8 cellular contexts compared by ENCODE assay signal in genomic region chrX:20266810-20267598, GRCh38. TPM values are rescaled to one million over a fixed set of nuclear protein-coding genes. Genes with fewer than 3 reads are reported as not detected.
DNase-seq lines count a peak whose midpoint lies in the region; ATAC-seq and TF ChIP-seq lines count a peak whose summit lies in the region.

RPS6KA3 (minus strand) TSS chrX:20266909; CDS start chrX:20266632, 277 bp downstream.

- DNase-seq in AML-193 (lab: John Stamatoyannopoulos, UW) (peak; percentile 47 to 68), NCI-H460 (ENCODE audit: extremely low read depth, low read depth) (peak; percentile 85), choroid plexus epithelial cell (ENCODE audit: low read depth) (peak; percentile 91), kidney tubule cell (ENCODE audit: low spot score) (peak; percentile 89)
- DNase-seq in activated CD4-positive, alpha-beta T cell treated with anti-CD3 and anti-CD28 coated beads for 36 hours = peak; percentile 94
- DNase-seq in stimulated activated CD4-positive, alpha-beta T cell treated with anti-CD3 and anti-CD28 coated beads, Interleukin-1b, Interleukin-23, amount 100 ng/mL, for 1 hour (ENCODE audit: low read depth in 2 of 2) = peak; percentile 78

- CTCF ChIA-PET in activated CD4-positive, alpha-beta T cell treated with anti-CD3 and anti-CD28 coated beads for 36 hours (lab: Charles Lee) = no interaction called here

- peak within 1 kb of the TSS; percentile 91 for H3K27ac Mint-ChIP-seq in activated CD4-positive, alpha-beta T cell treated with anti-CD3 and anti-CD28 coated beads for 36 hours

- POLR2A ChIA-PET in activated CD4-positive, alpha-beta T cell treated with anti-CD3 and anti-CD28 coated beads for 36 hours (lab: Charles Lee) = no interaction called here

- peak within 1 kb of the TSS; percentile 82 for H3K4me3 Mint-ChIP-seq in activated CD4-positive, alpha-beta T cell treated with anti-CD3 and anti-CD28 coated beads for 36 hours

- intact Hi-C loops in activated CD4-positive, alpha-beta T cell treated with anti-CD3 and anti-CD28 coated beads for 36 hours (cut with DNase I, micrococcal nuclease) = loop anchor here (1.0 to 10.0 kb wide), 7 partner anchors 111 to 1678 kb away; partner anchors contain the start of genes CNKSR2 (in 2 of the 2), EIF1AX (in 2 of the 2) and SMS (in 2 of the 2)

- H3K36me3 Mint-ChIP-seq in activated CD4-positive, alpha-beta T cell treated with anti-CD3 and anti-CD28 coated beads for 36 hours (ENCODE audit: low read depth) = peaks cover 2% of the 10 kb centered on the region

- TF ChIP-seq CTCF in choroid plexus epithelial cell (conservative IDR thresholded peaks at IDR 0.05; ENCODE audit: low read depth, low read length) = no peak

- ATAC-seq in GM19043 (IDR thresholded peaks at IDR 0.05; ENCODE audit: low read depth, unreplicated experiment) = peak; percentile 78
- ATAC-seq in HG03342 (IDR thresholded peaks at IDR 0.05; ENCODE audit: unreplicated experiment) = peak; percentile 80
- peak; percentile 83 for ATAC-seq in activated CD4-positive, alpha-beta T cell treated with anti-CD3 and anti-CD28 coated beads for 36 hours

- peak within 1 kb of the TSS; percentile 69 for H3K4me3 ChIP-seq in choroid plexus epithelial cell (ENCODE audit: low read depth, low read length)

- H3K4me1 Mint-ChIP-seq in activated CD4-positive, alpha-beta T cell treated with anti-CD3 and anti-CD28 coated beads for 36 hours = peaks cover 18% of the 10 kb centered on the region

- no peaks in the 10 kb centered on the region for H3K9me3 Mint-ChIP-seq in activated CD4-positive, alpha-beta T cell treated with anti-CD3 and anti-CD28 coated beads for 36 hours (ENCODE audit: low read depth)

- H3K27me3 Mint-ChIP-seq in activated CD4-positive, alpha-beta T cell treated with anti-CD3 and anti-CD28 coated beads for 36 hours = no peaks in the 10 kb centered on the region

RNA-seq across cellular contexts. Expression of gene RPS6KA3, which starts in this region (rescaled TPM):
- total RNA-seq in NCI-H460 (2014; rRNA removed; shearing (Covaris generic)) = 39.4 and 41.3 TPM in 2 replicates
- polyA plus RNA-seq in NCI-H460 (2014; cell fraction: nucleus; rRNA removed) = 20.1 and 30.9 TPM in 2 replicates
- 10 to 100 TPM; 40.7 to 41.5 TPM for total RNA-seq in activated CD4-positive, alpha-beta T cell treated with anti-CD3 and anti-CD28 coated beads for 36 hours

Comparison
In these comparisons a context has a peak if more than half of its experiments do, and no peak if none do; other contexts are left out.
1. Peak in every context shown above with its lines: DNase-seq, ATAC-seq and H3K4me3 ChIP-seq.